In genomic region chr6:44868335-44868668, GRCh38 we compare ENCODE assay signal across 12 cellular contexts.
A peak's percentile ranks its signal among the peaks of the same experiment; 100 is the strongest.
DNase-seq lines count a peak whose midpoint lies in the region; ATAC-seq, FAIRE-seq and TF ChIP-seq lines count a peak whose summit lies in the region.
"Had no signal": no experiment of that assay in that cellular context is flagged by ENCODE, and none has a peak within 500 bp of the region (broad histone marks: within the 10 kb centered on the region; RNA-seq: fewer than 3 reads in every experiment).

No MANE protein-coding gene starts in this region.

- no peak for DNase-seq in RCC 7860 (ENCODE audit: low spot score)
- no peak for DNase-seq in hepatocyte (ENCODE audit: low spot score)
- no peak for DNase-seq in NCI-H146 treated with DMSO at 0.1 percent for 48 hours (lab: John Stamatoyannopoulos, UW; ENCODE audit: unreplicated experiment)
- no peak for DNase-seq in retina
- DNase-seq: activated CD4-positive, alpha-beta T cell treated with anti-CD3 and anti-CD28 coated beads, Interleukin-2, amount 50 U/mL, for 48 hours; AML-193; GM23248; NCI-H1694 had no signal

- no peaks in the 10 kb centered on the region for H3K9me3 ChIP-seq in hepatocyte (ENCODE audit: low read depth)

- no peak overlapping the region for H3K4me2 ChIP-seq in hepatocyte

- no peaks in the 10 kb centered on the region for H3K36me3 ChIP-seq in hepatocyte (replicated peaks; ENCODE audit: insufficient read depth, low read depth)

- no peaks in the 10 kb centered on the region for H4K20me1 ChIP-seq in hepatocyte (ENCODE audit: insufficient read depth, poor library complexity, severe bottlenecking)

- H3K9me2 ChIP-seq in hepatocyte (replicated peaks; ENCODE audit: insufficient read depth): no peaks in the 10 kb centered on the region

- no peak overlapping the region for H3K4me3 ChIP-seq in hepatocyte
- H3K4me3 ChIP-seq: GM23248 had no signal

- FAIRE-seq in RCC 7860 (lab: Jason Lieb, UNC): no peak

- WGBS in hepatocyte (ENCODE audit: low lambda C conversion rate, missing lambda C conversion rate): 93% methylated on average over 2 of the region's 2 CpGs

- no peaks in the 10 kb centered on the region for H3K27me3 ChIP-seq in hepatocyte

- no peaks in the 10 kb centered on the region for H3K79me2 ChIP-seq in hepatocyte

- H2AFZ ChIP-seq in hepatocyte: no peak overlapping the region
- H2AFZ ChIP-seq: GM23248 had no signal

- H3K27ac ChIP-seq in hepatocyte: no peak overlapping the region
- H3K27ac ChIP-seq: GM23248 had no signal

- no peaks in the 10 kb centered on the region for H3K4me1 ChIP-seq in hepatocyte (ENCODE audit: insufficient read depth)

- no peak for TF ChIP-seq CTCF in hepatocyte (IDR thresholded peaks at IDR 0.05; ENCODE audit: poor library complexity)

- ATAC-seq in GM18502 (IDR thresholded peaks at IDR 0.05; ENCODE audit: poor library complexity, unreplicated experiment): peak; percentile 43
- ATAC-seq in GM19467 (IDR thresholded peaks at IDR 0.05; ENCODE audit: unreplicated experiment): peak; percentile 35
- ATAC-seq in HG02870 (IDR thresholded peaks at IDR 0.05; ENCODE audit: unreplicated experiment): peak; percentile 46
- ATAC-seq in HG03520 (IDR thresholded peaks at IDR 0.05; ENCODE audit: unreplicated experiment): peak; percentile 42
